In the genomic region with DNA sequence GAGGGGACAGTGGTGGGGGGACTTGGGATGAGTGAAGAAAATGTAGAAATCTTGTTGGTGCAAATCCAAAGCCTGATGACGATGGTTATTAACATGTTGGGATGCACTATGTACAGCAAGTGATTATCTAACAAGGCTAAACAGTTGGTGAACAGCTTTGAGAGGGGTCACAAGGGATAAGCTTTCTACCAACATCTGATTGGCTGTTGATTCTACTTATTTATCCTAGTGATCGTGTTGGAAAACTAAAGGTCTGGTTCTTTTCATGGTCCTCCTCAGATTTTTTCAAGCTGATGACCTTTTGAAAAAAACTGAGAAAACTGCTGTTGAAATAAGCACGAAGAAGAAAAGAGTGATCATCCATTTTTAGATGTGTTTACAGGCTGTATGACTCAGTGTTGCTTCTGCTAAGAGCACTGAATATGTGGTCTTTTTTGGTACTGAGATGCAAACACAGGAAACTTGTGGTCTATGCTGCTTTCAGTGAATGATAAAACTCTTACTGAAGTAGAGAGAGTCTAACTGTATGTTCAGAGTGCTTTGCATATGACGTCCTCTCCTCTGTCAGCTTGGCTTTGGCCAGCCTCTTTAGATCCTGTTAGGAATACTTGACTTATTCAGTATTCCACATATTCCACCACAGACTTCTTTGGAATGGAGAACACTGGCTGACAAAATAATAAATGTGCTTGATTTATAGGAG, we compare ENCODE assay signal across 8 cellular contexts.
A peak's percentile ranks its signal among the peaks of the same experiment; 100 is the strongest.
DNase-seq lines count a peak whose midpoint lies in the region; ATAC-seq, FAIRE-seq and TF ChIP-seq lines count a peak whose summit lies in the region.

No MANE protein-coding gene starts in this region.

- RAD21 ChIA-PET in GM12878 (lab: Charles Lee; ENCODE audit: unreplicated experiment), result interaction anchor here (0.9 to 2.3 kb wide), 9 partner anchors 19 to 278 kb away, joined by 3 to 12 read pairs (median 6); no protein-coding TSS in a partner anchor

- no peak for TF ChIP-seq RAD21 in GM12878 (IDR thresholded peaks at IDR 0.05; ENCODE audit: insufficient read depth, low read depth, low read length)

- H3K9ac ChIP-seq in GM12878 (ENCODE audit: control insufficient read depth, insufficient read depth, low read length), result peak overlapping the region; percentile 51; the same call in 1 of the 2 replicates

- peak; percentile 90 to 92 for DNase-seq in Kasumi-1 (lab: John Stamatoyannopoulos, UW)
- DNase-seq in GM12878 (ENCODE audit: low read depth, low spot score), result peak; percentile 92
- peak; percentile 65 for DNase-seq in stromal cell of bone marrow (ENCODE audit: low read depth)
- no peak for DNase-seq in foreskin keratinocyte
- DNase-seq in kidney glomerular epithelial cell (lab: John Stamatoyannopoulos, UW), result no peak
- no peak for DNase-seq in right cardiac atrium

- H3K4me1 ChIP-seq in GM12878 (ENCODE audit: control insufficient read depth, insufficient read depth, low read length) (peaks cover 34% of the 10 kb centered on the region), foreskin keratinocyte (no peaks in the 10 kb centered on the region), right cardiac atrium (ENCODE audit: control insufficient read depth, insufficient read depth, low read length) (no peaks in the 10 kb centered on the region)

- peak; percentile 96 for FAIRE-seq in GM12878 (lab: Jason Lieb, UNC)

- TF ChIP-seq POLR2A in GM12878 (IDR thresholded peaks at IDR 0.05; ENCODE audit: low read depth, low read length), result no peak

- peak overlapping the region; percentile 66 for H2AFZ ChIP-seq in GM12878 (ENCODE audit: control insufficient read depth, low read depth, low read length)

- H3K4me2 ChIP-seq in GM12878 (ENCODE audit: control insufficient read depth, insufficient read depth), result peak overlapping the region; percentile 85

- in situ Hi-C loops in GM12878 (cut with MboI), result no loop called here

- POLR2A ChIA-PET in GM12878 (lab: Charles Lee), result interaction anchor here (0.6 to 1.8 kb wide), 7 partner anchors 12 to 48 kb away, joined by 3 to 7 read pairs (median 4); no protein-coding TSS in a partner anchor

- no peaks in the 10 kb centered on the region for H3K79me2 ChIP-seq in GM12878 (ENCODE audit: control insufficient read depth, insufficient read depth, low read length)

- H3K36me3 ChIP-seq in GM12878 (ENCODE audit: control insufficient read depth in 2 of 2, insufficient read depth in 2 of 2, low read length in 1 of 2), result 0 out of 4 replicates have a peak, but pooled peaks cover 0 to 2% of the 10 kb centered on the region in 2 experiments

- H3K4me3 ChIP-seq in GM12878 (0 out of 2 replicates have a peak overlapping the region, but pooled peaks have one; percentile 4), right cardiac atrium (ENCODE audit: low read length) (no peak overlapping the region)

- intact Hi-C loops in GM12878 (cut with micrococcal nuclease; ENCODE audit: unreplicated experiment) (loop anchor here (2.0 to 5.0 kb wide), 2 partner anchors 46 to 91 kb away; no protein-coding TSS in a partner anchor), right cardiac atrium (cut with DNase I) (no loop called here)

- SMC1A ChIA-PET in GM12878 (lab: Charles Lee; ENCODE audit: uncharacterized antibody, unreplicated experiment), result interaction anchor here (0.6 to 3.4 kb wide), 22 partner anchors 10 to 216 kb away, joined by 3 to 30 read pairs (median 6); no protein-coding TSS in a partner anchor

- H3K9me3 ChIP-seq in GM12878 (replicated peaks; ENCODE audit: control insufficient read depth, insufficient read depth, low read length) (no peaks in the 10 kb centered on the region; the same call in 2 of the 3 replicates), right cardiac atrium (ENCODE audit: control insufficient read depth, low read length) (no peaks in the 10 kb centered on the region)

- 2% methylated on average over 4 of the region's 4 CpGs for WGBS in GM12878 (ENCODE audit: insufficient coverage, insufficient replicate concordance, low lambda C conversion rate, missing lambda C conversion rate)
- WGBS in right cardiac atrium, result 59% methylated on average over 4 of the region's 4 CpGs

- ATAC-seq in GM18498 (IDR thresholded peaks at IDR 0.05; ENCODE audit: unreplicated experiment) (peak; percentile 99), GM21717 (IDR thresholded peaks at IDR 0.05; ENCODE audit: unreplicated experiment) (peak; percentile 100), GM12878 (peak; percentile 98), foreskin keratinocyte (no peak), right cardiac atrium (no peak)

- BruUV-seq in GM12878 (replicated peaks; lab: Mats Ljungman, UMichigan), result no TSS peak

- H4K20me1 ChIP-seq in GM12878 (ENCODE audit: control insufficient read depth, insufficient read depth), result no peaks in the 10 kb centered on the region

- peak; percentile 94 to 96 for TF ChIP-seq EP300 in GM12878 (IDR thresholded peaks at IDR 0.05; ENCODE audit: borderline replicate concordance in 1 of 2, control insufficient read depth in 1 of 2, low read depth in 2 of 2, low read length in 2 of 2)

- no peaks in the 10 kb centered on the region for H3K27me3 ChIP-seq in GM12878 (replicated peaks in 1 of 2; ENCODE audit: control insufficient read depth in 2 of 2, insufficient read depth in 2 of 2, low read length in 1 of 2)
- no peaks in the 10 kb centered on the region for H3K27me3 ChIP-seq in foreskin keratinocyte
- H3K27me3 ChIP-seq in right cardiac atrium (ENCODE audit: control insufficient read depth, insufficient read depth), result no peaks in the 10 kb centered on the region

- TF ChIP-seq CTCF in GM12878 (IDR thresholded peaks at IDR 0.05 in 2 of 3, conservative IDR thresholded peaks at IDR 0.05 in 1 of 3; ENCODE audit: control insufficient read depth in 2 of 3, extremely low read depth in 1 of 3, insufficient read depth in 1 of 3, low read depth in 3 of 3, low read length in 3 of 3), result no peak
- TF ChIP-seq CTCF in foreskin keratinocyte (conservative IDR thresholded peaks at IDR 0.05), result no peak

- H3K27ac ChIP-seq in GM12878 (ENCODE audit: control insufficient read depth, insufficient read depth), result peak overlapping the region; percentile 74
- H3K27ac ChIP-seq in foreskin keratinocyte, result no peak overlapping the region
- H3K27ac ChIP-seq in right cardiac atrium (ENCODE audit: low read length), result no peak overlapping the region

- CTCF ChIA-PET in GM12878 (lab: Yijun Ruan, JAX), result interaction anchor here (0.5 to 3.7 kb wide), 10 partner anchors 9 to 155 kb away, joined by 3 to 15 read pairs (median 4); no protein-coding TSS in a partner anchor

TF ChIP-seq in GM12878, 131 proteins besides CTCF, POLR2A, EP300 and RAD21 (continues in another document):
- TF ChIP-seq GATAD2B (conservative IDR thresholded peaks at IDR 0.05; ENCODE audit: low read depth) (no peak), TBL1XR1 (IDR thresholded peaks at IDR 0.05; ENCODE audit: low read depth, low read length) (peak; percentile 94), ZZZ3 (IDR thresholded peaks at IDR 0.05; ENCODE audit: control insufficient read depth, insufficient read length, low read depth) (no peak), RUNX3 (IDR thresholded peaks at IDR 0.05; ENCODE audit: low read length) (peak; percentile 99), IRF4 (IDR thresholded peaks at IDR 0.05; ENCODE audit: low read depth, low read length) (0 out of 2 replicates have a peak, but pooled peaks have one; percentile 10), SMAD1 (IDR thresholded peaks at IDR 0.05; ENCODE audit: low read depth, partially characterized antibody) (no peak), CREB1 (IDR thresholded peaks at IDR 0.05; ENCODE audit: low read depth) (peak; percentile 73), RAD51 (IDR thresholded peaks at IDR 0.05) (0 out of 2 replicates have a peak, but pooled peaks have one; percentile 13), IKZF2 (IDR thresholded peaks at IDR 0.05) (peak; percentile 76 to 84), NFYA (IDR thresholded peaks at IDR 0.05; ENCODE audit: borderline replicate concordance, low read depth, low read length) (no peak), SPI1 (IDR thresholded peaks at IDR 0.05; ENCODE audit: borderline replicate concordance, insufficient read depth, low read depth, low read length) (no peak), SUPT20H (IDR thresholded peaks at IDR 0.05; ENCODE audit: borderline replicate concordance, control insufficient read depth, low read depth, low read length) (no peak), PML (IDR thresholded peaks at IDR 0.05; ENCODE audit: low read length) (peak; percentile 71), PAX5 (IDR thresholded peaks at IDR 0.05; ENCODE audit: borderline replicate concordance, low read depth, low read length) (peak; percentile 80; the same call in 1 of the 2 replicates)
- TF ChIP-seq, protein P1, sequence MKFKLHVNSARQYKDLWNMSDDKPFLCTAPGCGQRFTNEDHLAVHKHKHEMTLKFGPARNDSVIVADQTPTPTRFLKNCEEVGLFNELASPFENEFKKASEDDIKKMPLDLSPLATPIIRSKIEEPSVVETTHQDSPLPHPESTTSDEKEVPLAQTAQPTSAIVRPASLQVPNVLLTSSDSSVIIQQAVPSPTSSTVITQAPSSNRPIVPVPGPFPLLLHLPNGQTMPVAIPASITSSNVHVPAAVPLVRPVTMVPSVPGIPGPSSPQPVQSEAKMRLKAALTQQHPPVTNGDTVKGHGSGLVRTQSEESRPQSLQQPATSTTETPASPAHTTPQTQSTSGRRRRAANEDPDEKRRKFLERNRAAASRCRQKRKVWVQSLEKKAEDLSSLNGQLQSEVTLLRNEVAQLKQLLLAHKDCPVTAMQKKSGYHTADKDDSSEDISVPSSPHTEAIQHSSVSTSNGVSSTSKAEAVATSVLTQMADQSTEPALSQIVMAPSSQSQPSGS (IDR thresholded peaks at IDR 0.05; ENCODE audit: low read length), result peak; percentile 84
- TF ChIP-seq, protein P2, sequence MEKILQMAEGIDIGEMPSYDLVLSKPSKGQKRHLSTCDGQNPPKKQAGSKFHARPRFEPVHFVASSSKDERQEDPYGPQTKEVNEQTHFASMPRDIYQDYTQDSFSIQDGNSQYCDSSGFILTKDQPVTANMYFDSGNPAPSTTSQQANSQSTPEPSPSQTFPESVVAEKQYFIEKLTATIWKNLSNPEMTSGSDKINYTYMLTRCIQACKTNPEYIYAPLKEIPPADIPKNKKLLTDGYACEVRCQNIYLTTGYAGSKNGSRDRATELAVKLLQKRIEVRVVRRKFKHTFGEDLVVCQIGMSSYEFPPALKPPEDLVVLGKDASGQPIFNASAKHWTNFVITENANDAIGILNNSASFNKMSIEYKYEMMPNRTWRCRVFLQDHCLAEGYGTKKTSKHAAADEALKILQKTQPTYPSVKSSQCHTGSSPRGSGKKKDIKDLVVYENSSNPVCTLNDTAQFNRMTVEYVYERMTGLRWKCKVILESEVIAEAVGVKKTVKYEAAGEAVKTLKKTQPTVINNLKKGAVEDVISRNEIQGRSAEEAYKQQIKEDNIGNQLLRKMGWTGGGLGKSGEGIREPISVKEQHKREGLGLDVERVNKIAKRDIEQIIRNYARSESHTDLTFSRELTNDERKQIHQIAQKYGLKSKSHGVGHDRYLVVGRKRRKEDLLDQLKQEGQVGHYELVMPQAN (conservative IDR thresholded peaks at IDR 0.05), result no peak
- TF ChIP-seq, protein P3, sequence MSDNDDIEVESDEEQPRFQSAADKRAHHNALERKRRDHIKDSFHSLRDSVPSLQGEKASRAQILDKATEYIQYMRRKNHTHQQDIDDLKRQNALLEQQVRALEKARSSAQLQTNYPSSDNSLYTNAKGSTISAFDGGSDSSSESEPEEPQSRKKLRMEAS (IDR thresholded peaks at IDR 0.05; ENCODE audit: low read depth, low read length), result no peak

Comparison
In these comparisons a context has a peak if more than half of its experiments do, and no peak if none do; other contexts are left out.
1. ATAC-seq: peak in GM18498 (single experiment), GM21717 (single experiment) and GM12878 (single experiment); none in foreskin keratinocyte (single experiment) and right cardiac atrium (0 of 2).
2. DNase-seq: peak in Kasumi-1 (2 of 2), GM12878 (single experiment) and stromal cell of bone marrow (single experiment); none in foreskin keratinocyte (0 of 2), kidney glomerular epithelial cell (single experiment) and right cardiac atrium (0 of 3).